In genomic region chr3:35223636-35224035, GRCh38 we compare ENCODE assay signal across 28 cellular contexts.
"Had no signal": no experiment of that assay in that cellular context is flagged by ENCODE, and none has a peak within 500 bp of the region (broad histone marks: within the 10 kb centered on the region; RNA-seq: fewer than 3 reads in every experiment).

No MANE protein-coding gene starts in this region.

- H3K27me3 Mint-ChIP-seq: memory B cell; naive thymus-derived CD4-positive, alpha-beta T cell; natural killer cell treated with Interleukin-12 subunit alpha and Interleukin-12 subunit beta and Interleukin-15 and Interleukin-18, amount 100 ng/mL, for 72 hours; progenitor cell of endocrine pancreas; stimulated activated naive B cell treated with anti-CD40 and anti-IgM and Interleukin-4, amounts not matched to agents 10 μg/mL and 1 μg/mL and 100 μg/mL, for 72 hours had no signal

- H3K9me3 ChIP-seq: left ventricle myocardium inferior, mucosa of descending colon, ovary, right atrium auricular region, testis, thyroid gland, transverse colon, upper lobe of left lung, vagina had no signal

- H3K4me3 Mint-ChIP-seq: immature natural killer cell; memory B cell; naive thymus-derived CD4-positive, alpha-beta T cell; natural killer cell treated with Interleukin-12 subunit alpha and Interleukin-12 subunit beta and Interleukin-15 and Interleukin-18, amount 100 ng/mL, for 72 hours; stimulated activated naive B cell treated with anti-CD40 and anti-IgM and Interleukin-4, amounts not matched to agents 10 μg/mL and 1 μg/mL and 100 μg/mL, for 72 hours had no signal

- H3K36me3 ChIP-seq: left ventricle myocardium inferior, ovary, right atrium auricular region, stomach, thyroid gland, transverse colon, upper lobe of left lung, vagina had no signal

- H3K27ac ChIP-seq: left ventricle myocardium inferior, ovary, right atrium auricular region, skin epidermis, stomach, testis, thyroid gland, transverse colon, upper lobe of left lung, vagina had no signal

- ATAC-seq: left colon; mucosa of descending colon; naive thymus-derived CD4-positive, alpha-beta T cell; natural killer cell treated with Interleukin-12 subunit alpha and Interleukin-12 subunit beta and Interleukin-15 and Interleukin-18, amount 100 ng/mL, for 72 hours; sciatic nerve; stimulated activated naive B cell treated with anti-CD40 and anti-IgM and Interleukin-4, amounts not matched to agents 10 μg/mL and 1 μg/mL and 100 μg/mL, for 72 hours; stimulated activated naive CD8-positive, alpha-beta T cell treated with anti-CD3 and anti-CD28 coated beads, Interleukin-15, Interleukin-2, amounts not matched to agents 100 U/mL and 50 U/mL, for 24 hours had no signal

- H3K9me3 Mint-ChIP-seq: stimulated activated naive B cell treated with anti-CD40 and anti-IgM and Interleukin-4, amounts not matched to agents 10 μg/mL and 1 μg/mL and 100 μg/mL, for 72 hours had no signal

- H3K4me1 Mint-ChIP-seq: immature natural killer cell; memory B cell; naive thymus-derived CD4-positive, alpha-beta T cell; stimulated activated naive B cell treated with anti-CD40 and anti-IgM and Interleukin-4, amounts not matched to agents 10 μg/mL and 1 μg/mL and 100 μg/mL, for 72 hours had no signal

- H3K4me3 ChIP-seq: left ventricle myocardium inferior, lung, mucosa of descending colon, ovary, right atrium auricular region, skin epidermis, stomach, testis, thyroid gland, transverse colon, upper lobe of left lung, vagina had no signal

- DNase-seq: hypothalamus; immature natural killer cell; kidney; left colon; left ventricle myocardium inferior; midbrain; mucosa of descending colon; naive thymus-derived CD4-positive, alpha-beta T cell; ovary; stimulated activated CD4-positive, alpha-beta T cell treated with anti-CD3 and anti-CD28 coated beads, Interleukin-12 subunit alpha, Interleukin-12 subunit beta, amount 100 ng/mL, for 4 hours; stimulated activated CD4-positive, alpha-beta T cell treated with anti-CD3 and anti-CD28 coated beads, Interleukin-15, amount 100 ng/mL, for 24 hours; stimulated activated CD4-positive, alpha-beta T cell treated with anti-CD3 and anti-CD28 coated beads, Interleukin-2, amount 100 ng/mL, for 24 hours; stimulated activated CD4-positive, alpha-beta T cell treated with anti-CD3 and anti-CD28 coated beads, Interleukin-4, amount 100 ng/mL, for 1 hour; stimulated activated naive B cell treated with anti-CD40 and anti-IgM and Interleukin-4, amounts not matched to agents 10 μg/mL and 1 μg/mL and 100 μg/mL, for 72 hours; stimulated activated naive CD8-positive, alpha-beta T cell treated with anti-CD3 and anti-CD28 coated beads, Interleukin-15, Interleukin-2, amounts not matched to agents 100 U/mL and 50 U/mL, for 24 hours; stomach; testis; thyroid gland; transverse colon; upper lobe of left lung had no signal

- H3K27ac Mint-ChIP-seq: immature natural killer cell; memory B cell; naive thymus-derived CD4-positive, alpha-beta T cell; natural killer cell treated with Interleukin-12 subunit alpha and Interleukin-12 subunit beta and Interleukin-15 and Interleukin-18, amount 100 ng/mL, for 72 hours; progenitor cell of endocrine pancreas; stimulated activated naive B cell treated with anti-CD40 and anti-IgM and Interleukin-4, amounts not matched to agents 10 μg/mL and 1 μg/mL and 100 μg/mL, for 72 hours had no signal

- H3K27me3 ChIP-seq: ovary, right atrium auricular region, stomach, testis, thyroid gland, transverse colon, upper lobe of left lung, vagina had no signal

- H3K4me1 ChIP-seq: left ventricle myocardium inferior, right atrium auricular region, stomach, testis, thyroid gland, transverse colon, upper lobe of left lung, vagina had no signal

- H3K36me3 Mint-ChIP-seq: immature natural killer cell; memory B cell; stimulated activated naive B cell treated with anti-CD40 and anti-IgM and Interleukin-4, amounts not matched to agents 10 μg/mL and 1 μg/mL and 100 μg/mL, for 72 hours had no signal
